ENCODE assay signal across 10 cellular contexts in genomic region chr1:81760487-81761097, GRCh38. TPM values are rescaled to one million over a fixed set of nuclear protein-coding genes. Genes with fewer than 3 reads are reported as not detected.
A peak's percentile ranks its signal among the peaks of the same experiment; 100 is the strongest.
DNase-seq lines count a peak whose midpoint lies in the region; ATAC-seq and TF ChIP-seq lines count a peak whose summit lies in the region.
"Had no signal": no experiment of that assay in that cellular context is flagged by ENCODE, and none has a peak within 500 bp of the region (broad histone marks: within the 10 kb centered on the region; RNA-seq: fewer than 3 reads in every experiment).

No MANE protein-coding gene starts in this region.

- TF ChIP-seq POLR2A in tibial nerve (IDR thresholded peaks at IDR 0.05): no peak

- H3K9me3 ChIP-seq in RWPE2 (ENCODE audit: severe bottlenecking): no peaks in the 10 kb centered on the region
- no peaks in the 10 kb centered on the region for H3K9me3 ChIP-seq in tibial nerve
- H3K9me3 ChIP-seq: SJSA1 had no signal

- no peaks in the 10 kb centered on the region for H3K9me3 Mint-ChIP-seq in activated CD8-positive, alpha-beta T cell treated with anti-CD3 and anti-CD28 coated beads for 36 hours
- H3K9me3 Mint-ChIP-seq in activated CD8-positive, alpha-beta T cell treated with anti-CD3 and anti-CD28 coated beads, Interleukin-2, amount 10 ng/mL, durations not matched to agents 7 days and 5 days (ENCODE audit: insufficient read depth): no peaks in the 10 kb centered on the region

- H3K27ac Mint-ChIP-seq in activated CD8-positive, alpha-beta T cell treated with anti-CD3 and anti-CD28 coated beads for 36 hours: no peak overlapping the region
- H3K27ac Mint-ChIP-seq in activated CD8-positive, alpha-beta T cell treated with anti-CD3 and anti-CD28 coated beads, Interleukin-2, amount 10 ng/mL, durations not matched to agents 7 days and 5 days: no peak overlapping the region

- H3K27me3 ChIP-seq in RWPE2 (ENCODE audit: insufficient read depth, poor library complexity, severe bottlenecking) (no peaks in the 10 kb centered on the region), tibial nerve (no peaks in the 10 kb centered on the region)
- H3K27me3 ChIP-seq: SJSA1 had no signal

- no peak for DNase-seq in activated CD8-positive, alpha-beta T cell treated with anti-CD3 and anti-CD28 coated beads for 36 hours
- no peak for DNase-seq in activated CD8-positive, alpha-beta T cell treated with anti-CD3 and anti-CD28 coated beads, Interleukin-2, amount 10 ng/mL, durations not matched to agents 7 days and 5 days
- DNase-seq in RWPE2 (ENCODE audit: low spot score) (no peak), foreskin fibroblast (peak; percentile 10 to 52), tibial nerve (ENCODE audit: low spot score in 2 of 2) (no peak), T1000 (lab: John Stamatoyannopoulos, UW) (no peak)
- DNase-seq in activated CD4-positive, alpha-beta T cell treated with anti-CD3 and anti-CD28 coated beads for 48 hours: no peak
- DNase-seq: stimulated activated CD4-positive, alpha-beta T cell treated with anti-CD3 and anti-CD28 coated beads, Interleukin-4, amount 100 ng/mL, for 24 hours had no signal

- CTCF ChIA-PET in activated CD8-positive, alpha-beta T cell treated with anti-CD3 and anti-CD28 coated beads for 36 hours (lab: Charles Lee): no interaction called here
- CTCF ChIA-PET in activated CD8-positive, alpha-beta T cell treated with anti-CD3 and anti-CD28 coated beads, Interleukin-2, amount 10 ng/mL, durations not matched to agents 7 days and 5 days (lab: Charles Lee): no interaction called here

- TF ChIP-seq EP300 in tibial nerve (IDR thresholded peaks at IDR 0.05): no peak

- H3K27ac ChIP-seq in RWPE2 (ENCODE audit: poor library complexity, severe bottlenecking) (no peak overlapping the region), tibial nerve (no peak overlapping the region)
- H3K27ac ChIP-seq: SJSA1 had no signal

- 4 to 8% methylated on average over 1 of the region's 1 CpG for WGBS in tibial nerve, 2 donors

- H3K36me3 ChIP-seq in RWPE2 (ENCODE audit: low read depth) (no peaks in the 10 kb centered on the region), tibial nerve (no peaks in the 10 kb centered on the region)
- H3K36me3 ChIP-seq: SJSA1 had no signal

- H3K36me3 Mint-ChIP-seq in activated CD8-positive, alpha-beta T cell treated with anti-CD3 and anti-CD28 coated beads for 36 hours (ENCODE audit: low read depth): no peaks in the 10 kb centered on the region
- H3K36me3 Mint-ChIP-seq in activated CD8-positive, alpha-beta T cell treated with anti-CD3 and anti-CD28 coated beads, Interleukin-2, amount 10 ng/mL, durations not matched to agents 7 days and 5 days (ENCODE audit: low read depth): no peaks in the 10 kb centered on the region

- TF ChIP-seq CTCF in activated CD8-positive, alpha-beta T cell treated with anti-CD3 and anti-CD28 coated beads for 36 hours (IDR thresholded peaks at IDR 0.05): peak; percentile 14
- peak; percentile 74 for TF ChIP-seq CTCF in RWPE2 (IDR thresholded peaks at IDR 0.05; ENCODE audit: poor library complexity, severe bottlenecking)
- peak; percentile 38 for TF ChIP-seq CTCF in foreskin fibroblast (IDR thresholded peaks at IDR 0.05; ENCODE audit: low read depth, low read length)
- TF ChIP-seq CTCF in tibial nerve (IDR thresholded peaks at IDR 0.05): peak in 3 of 5 experiments; percentile 19 to 33 (median 23)

- intact Hi-C loops in activated CD8-positive, alpha-beta T cell treated with anti-CD3 and anti-CD28 coated beads for 36 hours (cut with micrococcal nuclease): no loop called here

- H3K27me3 Mint-ChIP-seq in activated CD8-positive, alpha-beta T cell treated with anti-CD3 and anti-CD28 coated beads for 36 hours: no peaks in the 10 kb centered on the region
- H3K27me3 Mint-ChIP-seq in activated CD8-positive, alpha-beta T cell treated with anti-CD3 and anti-CD28 coated beads, Interleukin-2, amount 10 ng/mL, durations not matched to agents 7 days and 5 days (ENCODE audit: low read depth): no peaks in the 10 kb centered on the region

- POLR2A ChIA-PET in activated CD8-positive, alpha-beta T cell treated with anti-CD3 and anti-CD28 coated beads for 36 hours (lab: Charles Lee): no interaction called here
- POLR2A ChIA-PET in activated CD8-positive, alpha-beta T cell treated with anti-CD3 and anti-CD28 coated beads, Interleukin-2, amount 10 ng/mL, durations not matched to agents 7 days and 5 days (lab: Charles Lee): no interaction called here

- H3K4me3 ChIP-seq in RWPE2 (ENCODE audit: severe bottlenecking) (no peak overlapping the region), foreskin fibroblast (ENCODE audit: low read depth in 1 of 2, low read length in 2 of 2) (no peak overlapping the region), tibial nerve (no peak overlapping the region)
- H3K4me3 ChIP-seq: SJSA1 had no signal

- no peaks in the 10 kb centered on the region for H3K4me1 Mint-ChIP-seq in activated CD8-positive, alpha-beta T cell treated with anti-CD3 and anti-CD28 coated beads for 36 hours (ENCODE audit: low read depth)
- no peaks in the 10 kb centered on the region for H3K4me1 Mint-ChIP-seq in activated CD8-positive, alpha-beta T cell treated with anti-CD3 and anti-CD28 coated beads, Interleukin-2, amount 10 ng/mL, durations not matched to agents 7 days and 5 days (ENCODE audit: low read depth)

- H3K4me3 Mint-ChIP-seq in activated CD8-positive, alpha-beta T cell treated with anti-CD3 and anti-CD28 coated beads for 36 hours: no peak overlapping the region
- no peak overlapping the region for H3K4me3 Mint-ChIP-seq in activated CD8-positive, alpha-beta T cell treated with anti-CD3 and anti-CD28 coated beads, Interleukin-2, amount 10 ng/mL, durations not matched to agents 7 days and 5 days

- no peak for ATAC-seq in activated CD8-positive, alpha-beta T cell treated with anti-CD3 and anti-CD28 coated beads for 36 hours
- no peak for ATAC-seq in activated CD8-positive, alpha-beta T cell treated with anti-CD3 and anti-CD28 coated beads, Interleukin-2, amount 10 ng/mL, durations not matched to agents 7 days and 5 days
- ATAC-seq in RWPE2 (ENCODE audit: low read depth): no peak
- no peak for ATAC-seq in HG02840 (IDR thresholded peaks at IDR 0.05; ENCODE audit: low FRiP score, unreplicated experiment)

- no peaks in the 10 kb centered on the region for H3K4me1 ChIP-seq in RWPE2 (ENCODE audit: insufficient read depth, poor library complexity, severe bottlenecking)
- H3K4me1 ChIP-seq in tibial nerve: peaks cover 0 to 6% (median 0%) of the 10 kb centered on the region in 4 donors
- H3K4me1 ChIP-seq: SJSA1 had no signal

RNA-seq across cellular contexts. Expression of gene ADGRL2, which starts 40.1 kb away (rescaled TPM):
- not detected for total RNA-seq in activated CD8-positive, alpha-beta T cell treated with anti-CD3 and anti-CD28 coated beads for 36 hours
- total RNA-seq in activated CD8-positive, alpha-beta T cell treated with anti-CD3 and anti-CD28 coated beads, Interleukin-2, amount 10 ng/mL, durations not matched to agents 7 days and 5 days: not detected
- 10 to 100 TPM; 25.3 to 77.7 (median 27.2) TPM for total RNA-seq in tibial nerve

Comparison
In these comparisons a context has a peak if more than half of its experiments do, and no peak if none do; other contexts are left out.
1. DNase-seq: peak in foreskin fibroblast (2 of 2); none in activated CD8-positive, alpha-beta T cell treated with anti-CD3 and anti-CD28 coated beads for 36 hours (single experiment), activated CD8-positive, alpha-beta T cell treated with anti-CD3 and anti-CD28 coated beads, Interleukin-2, amount 10 ng/mL, durations not matched to agents 7 days and 5 days (single experiment), RWPE2 (single experiment), tibial nerve (0 of 2), T1000 (single experiment) and activated CD4-positive, alpha-beta T cell treated with anti-CD3 and anti-CD28 coated beads for 48 hours (single experiment).
2. CTCF ChIP-seq: peak in every context shown above with its lines; median percentile 74 in RWPE2; 38 in foreskin fibroblast; 23 in tibial nerve; 14 in activated CD8-positive, alpha-beta T cell treated with anti-CD3 and anti-CD28 coated beads for 36 hours.
3. RNA of gene ADGRL2, which starts 40.1 kb away (total RNA-seq): 25.3 to 77.7 TPM in tibial nerve; not detected in activated CD8-positive, alpha-beta T cell treated with anti-CD3 and anti-CD28 coated beads for 36 hours and not detected in activated CD8-positive, alpha-beta T cell treated with anti-CD3 and anti-CD28 coated beads, Interleukin-2, amount 10 ng/mL, durations not matched to agents 7 days and 5 days; every median in the first group is over 10 times any median in the second.